ENCODE assay signal across 8 cellular contexts in genomic region chr1:211382714-211383480, GRCh38. TPM values are rescaled to one million over a fixed set of nuclear protein-coding genes. Genes with fewer than 3 reads are reported as not detected.
DNase-seq lines count a peak whose midpoint lies in the region; ATAC-seq and TF ChIP-seq lines count a peak whose summit lies in the region.

No MANE protein-coding gene starts in this region.

- no peak for TF ChIP-seq CTCF in esophagus muscularis mucosa (IDR thresholded peaks at IDR 0.05)

- TF ChIP-seq EP300 in esophagus muscularis mucosa (IDR thresholded peaks at IDR 0.05) = no peak

- H3K4me1 ChIP-seq in HUES64 (ENCODE audit: insufficient read depth, low read length) = peaks cover 20% of the 10 kb centered on the region
- peaks cover 7 to 19% (median 13%) of the 10 kb centered on the region in 4 donors for H3K4me1 ChIP-seq in esophagus muscularis mucosa
- peaks cover 13% of the 10 kb centered on the region for H3K4me1 ChIP-seq in muscle layer of colon (ENCODE audit: insufficient read depth, low read length)

- intact Hi-C loops in esophagus muscularis mucosa (cut with DNase I) = loop anchor here (10.0 kb wide), 1 partner anchor 92 kb away; no protein-coding TSS in a partner anchor

- WGBS in HUES64 = 40% methylated on average over 49 of the region's 49 CpGs
- WGBS in esophagus muscularis mucosa = 7% methylated on average over 26 of the region's 49 CpGs

- H3K9ac ChIP-seq in HUES64 (ENCODE audit: low read depth, low read length) = peak overlapping the region; percentile 94
- H3K9ac ChIP-seq in muscle layer of colon (ENCODE audit: low read length) = peak overlapping the region; percentile 80

- H3K27me3 ChIP-seq in HUES64 (ENCODE audit: insufficient read depth, low read length) (no peaks in the 10 kb centered on the region), esophagus muscularis mucosa (no peaks in the 10 kb centered on the region), muscle layer of colon (ENCODE audit: control insufficient read depth in 1 of 2, insufficient read depth in 2 of 2, low read length in 2 of 2) (no peaks in the 10 kb centered on the region)

- no peaks in the 10 kb centered on the region for H3K9me3 ChIP-seq in HUES64 (ENCODE audit: insufficient read depth, low read depth, low read length)
- no peaks in the 10 kb centered on the region for H3K9me3 ChIP-seq in esophagus muscularis mucosa
- no peaks in the 10 kb centered on the region for H3K9me3 ChIP-seq in muscle layer of colon (ENCODE audit: low read length)

- H3K36me3 ChIP-seq in HUES64 (ENCODE audit: insufficient read depth, low read length) (no peaks in the 10 kb centered on the region), esophagus muscularis mucosa (no peaks in the 10 kb centered on the region), muscle layer of colon (ENCODE audit: insufficient read depth, low read length) (no peaks in the 10 kb centered on the region)

- TF ChIP-seq POLR2A in esophagus muscularis mucosa (IDR thresholded peaks at IDR 0.05; ENCODE audit: low read depth) = peak; percentile 87

- ATAC-seq in GM21526 (IDR thresholded peaks at IDR 0.05; ENCODE audit: low FRiP score, unreplicated experiment) = peak; percentile 95

- DNase-seq in DMS114 treated with DMSO at 0.1 percent for 48 hours (lab: John Stamatoyannopoulos, UW; ENCODE audit: unreplicated experiment) (peak; percentile 77), esophagus muscularis mucosa (ENCODE audit: extremely low spot score) (peak; percentile 97)
- DNase-seq in activated T-cell treated with anti-CD3 and anti-CD28 coated beads, Interleukin-2, amount 50 U/mL, for 48 hours = peak; percentile 88
- peak; percentile 92 for DNase-seq in stimulated activated CD8-positive, alpha-beta memory T cell treated with anti-CD3 and anti-CD28 coated beads, Interleukin-4, amount 100 ng/mL, for 48 hours

- peak overlapping the region; percentile 81 for H3K4me3 ChIP-seq in HUES64 (ENCODE audit: low read length)
- H3K4me3 ChIP-seq in esophagus muscularis mucosa = peak overlapping the region; percentile 65 to 84 (median 68)
- H3K4me3 ChIP-seq in muscle layer of colon (ENCODE audit: low read depth in 1 of 2, low read length in 2 of 2) = peak overlapping the region; percentile 81 to 94

- H3K27ac ChIP-seq in HUES64 (ENCODE audit: low read depth, low read length) (peak overlapping the region; percentile 99), esophagus muscularis mucosa (replicated peaks in 1 of 4) (peak overlapping the region; percentile 90 to 97 (median 93)), muscle layer of colon (ENCODE audit: low read depth, low read length) (peak overlapping the region; percentile 90)

TF ChIP-seq in PFSK-1, 5 proteins besides CTCF, POLR2A, EP300 and RAD21:
- TF ChIP-seq, protein P1, sequence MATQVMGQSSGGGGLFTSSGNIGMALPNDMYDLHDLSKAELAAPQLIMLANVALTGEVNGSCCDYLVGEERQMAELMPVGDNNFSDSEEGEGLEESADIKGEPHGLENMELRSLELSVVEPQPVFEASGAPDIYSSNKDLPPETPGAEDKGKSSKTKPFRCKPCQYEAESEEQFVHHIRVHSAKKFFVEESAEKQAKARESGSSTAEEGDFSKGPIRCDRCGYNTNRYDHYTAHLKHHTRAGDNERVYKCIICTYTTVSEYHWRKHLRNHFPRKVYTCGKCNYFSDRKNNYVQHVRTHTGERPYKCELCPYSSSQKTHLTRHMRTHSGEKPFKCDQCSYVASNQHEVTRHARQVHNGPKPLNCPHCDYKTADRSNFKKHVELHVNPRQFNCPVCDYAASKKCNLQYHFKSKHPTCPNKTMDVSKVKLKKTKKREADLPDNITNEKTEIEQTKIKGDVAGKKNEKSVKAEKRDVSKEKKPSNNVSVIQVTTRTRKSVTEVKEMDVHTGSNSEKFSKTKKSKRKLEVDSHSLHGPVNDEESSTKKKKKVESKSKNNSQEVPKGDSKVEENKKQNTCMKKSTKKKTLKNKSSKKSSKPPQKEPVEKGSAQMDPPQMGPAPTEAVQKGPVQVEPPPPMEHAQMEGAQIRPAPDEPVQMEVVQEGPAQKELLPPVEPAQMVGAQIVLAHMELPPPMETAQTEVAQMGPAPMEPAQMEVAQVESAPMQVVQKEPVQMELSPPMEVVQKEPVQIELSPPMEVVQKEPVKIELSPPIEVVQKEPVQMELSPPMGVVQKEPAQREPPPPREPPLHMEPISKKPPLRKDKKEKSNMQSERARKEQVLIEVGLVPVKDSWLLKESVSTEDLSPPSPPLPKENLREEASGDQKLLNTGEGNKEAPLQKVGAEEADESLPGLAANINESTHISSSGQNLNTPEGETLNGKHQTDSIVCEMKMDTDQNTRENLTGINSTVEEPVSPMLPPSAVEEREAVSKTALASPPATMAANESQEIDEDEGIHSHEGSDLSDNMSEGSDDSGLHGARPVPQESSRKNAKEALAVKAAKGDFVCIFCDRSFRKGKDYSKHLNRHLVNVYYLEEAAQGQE (IDR thresholded peaks at IDR 0.05; ENCODE audit: insufficient read depth in 1 of 2, low read depth in 2 of 2, low read length in 2 of 2) = no peak
- TF ChIP-seq SIN3A (IDR thresholded peaks at IDR 0.05; ENCODE audit: borderline replicate concordance, insufficient read depth, low read length) = no peak
- TF ChIP-seq POLR2AphosphoS5 (IDR thresholded peaks at IDR 0.05; ENCODE audit: low read depth, low read length) = peak; percentile 92
- peak; percentile 11 for TF ChIP-seq FOXP2 (optimal IDR thresholded peaks at IDR 0.05; ENCODE audit: borderline replicate concordance, extremely low read depth, extremely low read length, insufficient read depth)
- TF ChIP-seq TAF1 (IDR thresholded peaks at IDR 0.05; ENCODE audit: borderline replicate concordance, insufficient read depth, low read length) = no peak

RNA-seq across cellular contexts. Expression of gene TRAF5, which starts 56.3 kb away (rescaled TPM):
- 15.0 TPM for polyA plus RNA-seq in HUES64 (2013, experiment 1 of 2)
- polyA plus RNA-seq in HUES64 (2013, experiment 2 of 2) = 13.2 TPM
- 8.2 TPM for polyA plus RNA-seq in PFSK-1 (2012; ENCODE audit: insufficient read length, low read depth)
- 10 to 100 TPM; 14.9 to 29.7 (median 23.9) TPM for total RNA-seq in esophagus muscularis mucosa

Comparison
In these comparisons a context has a peak if more than half of its experiments do, and no peak if none do; other contexts are left out.
1. Peak in every context shown above with its lines: DNase-seq, ATAC-seq, H3K4me3 ChIP-seq and H3K27ac ChIP-seq.